In genomic region chr1:224626042-224626441, GRCh38 we compare ENCODE assay signal across 1 cellular context.
TF ChIP-seq lines count a peak whose summit lies in the region.

No MANE protein-coding gene starts in this region.

TF ChIP-seq in IMR-90, 13 proteins besides CTCF, POLR2A, EP300 and RAD21:
- no peak for TF ChIP-seq RFX5 (IDR thresholded peaks at IDR 0.05; ENCODE audit: low read depth, low read length)
- 0 out of 2 replicates have a peak, but pooled peaks have one; percentile 30 for TF ChIP-seq FOS (IDR thresholded peaks at IDR 0.05; ENCODE audit: low read depth, low read length)
- 0 out of 2 replicates have a peak, but pooled peaks have one; percentile 17 for TF ChIP-seq MAFK (IDR thresholded peaks at IDR 0.05; ENCODE audit: low read depth, low read length)
